In genomic region chr10:127431525-127431924, GRCh38 we compare ENCODE assay signal across 27 cellular contexts.
"Had no signal": no experiment of that assay in that cellular context is flagged by ENCODE, and none has a peak within 500 bp of the region (broad histone marks: within the 10 kb centered on the region; RNA-seq: fewer than 3 reads in every experiment).

No MANE protein-coding gene starts in this region.

- FAIRE-seq: endometrium, frontal cortex had no signal

- H3K36me3 ChIP-seq: colonic mucosa had no signal

- H3K9me3 ChIP-seq: adrenal gland, body of pancreas, colonic mucosa had no signal

- DNase-seq: activated CD4-positive, alpha-beta memory T cell treated with anti-CD3 and anti-CD28 coated beads for 36 hours; activated CD4-positive, alpha-beta T cell treated with anti-CD3 and anti-CD28 coated beads for 36 hours; activated CD4-positive, alpha-beta T cell treated with anti-CD3 and anti-CD28 coated beads, Interleukin-2, amount 10 ng/mL, durations not matched to agents 24 days and 14 days; activated CD4-positive, CD25-positive, alpha-beta regulatory T cell; activated CD4-positive, CD25-positive, alpha-beta regulatory T cell treated with anti-CD3 and anti-CD28 coated beads, Interleukin-2, amount 50 U/mL, for 72 hours; activated CD8-positive, alpha-beta memory T cell treated with anti-CD3 and anti-CD28 coated beads, Interleukin-2, amount 10 ng/mL, durations not matched to agents 7 days and 5 days; activated CD8-positive, alpha-beta memory T cell treated with anti-CD3 and anti-CD28 coated beads, Interleukin-2, amount 50 U/mL, for 4 hours; activated CD8-positive, alpha-beta T cell treated with anti-CD3 and anti-CD28 coated beads, Interleukin-2, amount 10 ng/mL, durations not matched to agents 7 days and 5 days; activated naive CD4-positive, alpha-beta T cell treated with anti-CD3 and anti-CD28 coated beads for 36 hours; activated naive CD8-positive, alpha-beta T cell treated with anti-CD3 and anti-CD28 coated beads for 36 hours; activated naive CD8-positive, alpha-beta T cell treated with anti-CD3 and anti-CD28 coated beads, Interleukin-2, amount 50 U/mL, for 24 hours; activated T-cell treated with anti-CD3 and anti-CD28 coated beads for 4 hours; activated T-cell treated with anti-CD3 and anti-CD28 coated beads, Interleukin-2, amount 50 U/mL, for 24 hours; activated T-cell treated with anti-CD3 and anti-CD28 coated beads, Interleukin-2, amount 50 U/mL, for 72 hours; adrenal gland; amygdala; body of pancreas; central memory CD4-positive, alpha-beta T cell; cerebellar nuclear complex; colonic mucosa; effector CD8-positive, alpha-beta T cell; foreskin fibroblast; head of caudate nucleus; T-helper 2 cell had no signal

- ATAC-seq: activated CD4-positive, alpha-beta T cell treated with anti-CD3 and anti-CD28 coated beads for 36 hours; activated CD8-positive, alpha-beta memory T cell treated with anti-CD3 and anti-CD28 coated beads, Interleukin-2, amount 10 ng/mL, durations not matched to agents 7 days and 5 days; activated CD8-positive, alpha-beta T cell treated with anti-CD3 and anti-CD28 coated beads, Interleukin-2, amount 10 ng/mL, durations not matched to agents 7 days and 5 days; activated naive CD8-positive, alpha-beta T cell treated with anti-CD3 and anti-CD28 coated beads, Interleukin-2, amount 50 U/mL, for 24 hours; activated T-cell treated with anti-CD3 and anti-CD28 coated beads, Interleukin-2, amount 50 U/mL, for 72 hours; body of pancreas; esophagus mucosa had no signal

- H3K27ac ChIP-seq: adrenal gland, body of pancreas, colonic mucosa had no signal

- H3K4me3 ChIP-seq: adrenal gland, body of pancreas, colonic mucosa had no signal

- H3K4me1 ChIP-seq: adrenal gland, body of pancreas, colonic mucosa had no signal

- H3K27me3 ChIP-seq: adrenal gland, body of pancreas, colonic mucosa had no signal
